ENCODE assay signal across 27 cellular contexts in genomic region chr4:154205471-154205870, GRCh38.
A peak's percentile ranks its signal among the peaks of the same experiment; 100 is the strongest.
DNase-seq lines count a peak whose midpoint lies in the region; ATAC-seq and TF ChIP-seq lines count a peak whose summit lies in the region.
"Had no signal": no experiment of that assay in that cellular context is flagged by ENCODE, and none has a peak within 500 bp of the region (broad histone marks: within the 10 kb centered on the region; RNA-seq: fewer than 3 reads in every experiment).

No MANE protein-coding gene starts in this region.

- TF ChIP-seq CTCF in fibroblast of villous mesenchyme (IDR thresholded peaks at IDR 0.05; ENCODE audit: insufficient read depth, low read depth, low read length) = no peak

- H3K4me3 ChIP-seq in fibroblast of villous mesenchyme (ENCODE audit: low read depth, low read length) = no peak overlapping the region
- H3K4me3 ChIP-seq: HAP-1, left ventricle myocardium inferior, ovary had no signal

- ATAC-seq in GM21576 (IDR thresholded peaks at IDR 0.05; ENCODE audit: unreplicated experiment) (no peak), HG02571 (IDR thresholded peaks at IDR 0.05; ENCODE audit: unreplicated experiment) (no peak), GM21381 (IDR thresholded peaks at IDR 0.05; ENCODE audit: unreplicated experiment) (no peak)
- ATAC-seq: foreskin keratinocyte; natural killer cell treated with Interleukin-12 subunit alpha and Interleukin-12 subunit beta and Interleukin-15 and Interleukin-18, amount 100 ng/mL, for 72 hours had no signal

- peak; percentile 53 for DNase-seq in M059J (ENCODE audit: low read depth)
- DNase-seq in amniotic epithelial cell (ENCODE audit: low read depth) = peak; percentile 5
- peak; percentile 63 for DNase-seq in fibroblast of villous mesenchyme (ENCODE audit: low read depth)
- DNase-seq in NCI-H1436 treated with DMSO at 0.1 percent for 48 hours (lab: John Stamatoyannopoulos, UW) = no peak
- DNase-seq: activated CD8-positive, alpha-beta memory T cell treated with anti-CD3 and anti-CD28 coated beads, Interleukin-2, amount 50 U/mL, for 4 hours; aorta; CD4-positive, alpha-beta memory T cell; DMS 273 treated with DMSO at 0.1 percent for 48 hours; foreskin keratinocyte; hippocampal formation; immature natural killer cell; IMR-90; left ventricle myocardium inferior; midbrain; NCI-H1417; NCI-H2081 treated with DMSO at 0.1 percent for 48 hours; NCI-H446; NCI-H82; ovary; Right ventricle myocardium superior; stimulated activated CD4-positive, alpha-beta T cell treated with anti-CD3 and anti-CD28 coated beads, Interleukin-4, amount 100 ng/mL, for 24 hours; stimulated activated naive CD4-positive, alpha-beta T cell treated with Interleukin-2 at 50 U/mL for 16 hours had no signal
